9 cellular contexts compared by ENCODE assay signal in genomic region chr3:3196148-3196861, GRCh38. TPM values are rescaled to one million over a fixed set of nuclear protein-coding genes. Genes with fewer than 3 reads are reported as not detected.
DNase-seq lines count a peak whose midpoint lies in the region; ATAC-seq and TF ChIP-seq lines count a peak whose summit lies in the region.
"Had no signal": no experiment of that assay in that cellular context is flagged by ENCODE, and none has a peak within 500 bp of the region (broad histone marks: within the 10 kb centered on the region; RNA-seq: fewer than 3 reads in every experiment).

No MANE protein-coding gene starts in this region.

- TF ChIP-seq CTCF in AG10803 (conservative IDR thresholded peaks at IDR 0.05; ENCODE audit: low read length) = peak; percentile 46
- TF ChIP-seq CTCF in GM13976 (IDR thresholded peaks at IDR 0.05; ENCODE audit: borderline replicate concordance, control extremely low read depth, extremely low read depth, insufficient read depth, missing control alignments) = peak; percentile 39
- peak in 1 of 2 donors; percentile 14 for TF ChIP-seq CTCF in left lung (IDR thresholded peaks at IDR 0.05)

- no peaks in the 10 kb centered on the region for H3K36me3 ChIP-seq in left lung

- no peaks in the 10 kb centered on the region for H3K9me3 ChIP-seq in left lung

- DNase-seq in AG10803 (ENCODE audit: low read depth) (no peak), GM13976 (ENCODE audit: low spot score) (no peak), SK-N-DZ (ENCODE audit: low spot score) (peak; percentile 51), iPS-NIHi7 (ENCODE audit: extremely low spot score) (peak; percentile 40), left lung (no peak)
- no peak for DNase-seq in stimulated activated CD4-positive, alpha-beta T cell treated with anti-CD3 and anti-CD28 coated beads, Interleukin-4, amount 100 ng/mL, for 4 hours
- DNase-seq: stimulated activated naive CD4-positive, alpha-beta T cell treated with Interleukin-2 at 50 U/mL for 16 hours had no signal

- no peaks in the 10 kb centered on the region for H3K27me3 ChIP-seq in left lung

- ATAC-seq in left lung (no peak), HG03457 (IDR thresholded peaks at IDR 0.05; ENCODE audit: unreplicated experiment) (no peak), HG02884 (IDR thresholded peaks at IDR 0.05; ENCODE audit: unreplicated experiment) (no peak)

- H3K4me3 ChIP-seq in AG10803 (ENCODE audit: low read length) (no peak overlapping the region), left lung (no peak overlapping the region)

- no peak overlapping the region for H3K27ac ChIP-seq in left lung

- in situ Hi-C loops in GM13976 (cut with MboI; ENCODE audit: low sequenced_read_pairs, unreplicated experiment) = no loop called here

- H3K4me1 ChIP-seq in left lung = no peaks in the 10 kb centered on the region

- intact Hi-C loops in left lung (cut with DNase I) = no loop called here

RNA-seq across cellular contexts. Expression of gene CRBN, which starts 16.8 kb away (rescaled TPM):
- polyA plus RNA-seq in SK-N-DZ (2014; cell fraction: cytosol; rRNA removed) = 59.4 and 66.2 TPM in 2 replicates
- polyA plus RNA-seq in SK-N-DZ (2014; cell fraction: nucleus; rRNA removed) = 97.9 and 136 TPM in 2 replicates
- total RNA-seq in left lung = 10 to 100 TPM; 34.4 to 34.8 TPM

Comparison
In these comparisons a context has a peak if more than half of its experiments do, and no peak if none do; other contexts are left out.
1. DNase-seq: peak in SK-N-DZ (single experiment) and iPS-NIHi7 (single experiment); none in AG10803 (single experiment), GM13976 (single experiment), left lung (0 of 2) and stimulated activated CD4-positive, alpha-beta T cell treated with anti-CD3 and anti-CD28 coated beads, Interleukin-4, amount 100 ng/mL, for 4 hours (0 of 2).